ENCODE assay signal across 19 cellular contexts in genomic region chr6:34092631-34093030, GRCh38. TPM values are rescaled to one million over a fixed set of nuclear protein-coding genes. Genes with fewer than 3 reads are reported as not detected.
DNase-seq lines count a peak whose midpoint lies in the region; ATAC-seq and TF ChIP-seq lines count a peak whose summit lies in the region.
"Had no signal": no experiment of that assay in that cellular context is flagged by ENCODE, and none has a peak within 500 bp of the region (broad histone marks: within the 10 kb centered on the region; RNA-seq: fewer than 3 reads in every experiment).

No MANE protein-coding gene starts in this region.

- H3K14ac ChIP-seq in neuronal stem cell (ENCODE audit: low read length), result no peak overlapping the region

- H2BK120ac ChIP-seq in neuronal stem cell (ENCODE audit: low read depth, low read length), result no peak overlapping the region

- no peak overlapping the region for H3K4me2 ChIP-seq in GM23338
- no peak overlapping the region for H3K4me2 ChIP-seq in neuronal stem cell (ENCODE audit: insufficient read depth, low read length, poor library complexity, severe bottlenecking)
- H3K4me2 ChIP-seq: A549 had no signal

- no peak overlapping the region for H3K4ac ChIP-seq in neuronal stem cell (ENCODE audit: low read length)

- no peaks in the 10 kb centered on the region for H3K36me3 ChIP-seq in GM23338 (ENCODE audit: insufficient read depth)
- H3K36me3 ChIP-seq in NT2/D1 (ENCODE audit: insufficient read depth, insufficient read length, low read length), result no peaks in the 10 kb centered on the region
- H3K36me3 ChIP-seq in neuronal stem cell (replicated peaks in 1 of 2; ENCODE audit: control insufficient read depth in 2 of 2, insufficient read depth in 2 of 2, low read length in 2 of 2), result no peaks in the 10 kb centered on the region
- H3K36me3 ChIP-seq: BLaER1 treated with 17β-estradiol and CSF1 and Interleukin-3, amounts not matched to agents 10 nM and 100 nM had no signal

- WGBS in neuronal stem cell (ENCODE audit: extremely low coverage in 2 of 2, insufficient read length in 2 of 2, insufficient replicate concordance in 1 of 2), 2 donors, result no CpG with 5 or more reads among the region's 10 CpGs

- no peaks in the 10 kb centered on the region for H3K79me1 ChIP-seq in neuronal stem cell (ENCODE audit: low read depth, low read length)

- H3K79me2 ChIP-seq in GM23338 (replicated peaks; ENCODE audit: insufficient read depth), result no peaks in the 10 kb centered on the region

- H3K4me1 Mint-ChIP-seq in GM23338, result peaks cover 28% of the 10 kb centered on the region

- no peak overlapping the region for H4K91ac ChIP-seq in neuronal stem cell (ENCODE audit: low read depth, low read length, poor library complexity)

- no peak for TF ChIP-seq POLR2A in erythroblast (IDR thresholded peaks at IDR 0.05; ENCODE audit: low read length)

- H3K27me3 Mint-ChIP-seq in GM23338 (ENCODE audit: insufficient read depth, low read depth, poor library complexity), result peaks cover 10% of the 10 kb centered on the region

- H3K23ac ChIP-seq in neuronal stem cell (ENCODE audit: low read depth, low read length, poor library complexity), result no peak overlapping the region

- H4K20me1 ChIP-seq in GM23338 (replicated peaks; ENCODE audit: insufficient read depth), result peaks cover 5% of the 10 kb centered on the region; the same call in 1 of the 2 replicates

- no peaks in the 10 kb centered on the region for H3K9me3 Mint-ChIP-seq in GM23338
- H3K9me3 Mint-ChIP-seq: CD8-positive, alpha-beta T cell; HFFc6 had no signal

- H3K27ac Mint-ChIP-seq in GM23338, result no peak overlapping the region
- H3K27ac Mint-ChIP-seq: CD8-positive, alpha-beta T cell; HFFc6 had no signal

- ATAC-seq in GM23338 (peak; percentile 19; the same call in 2 of the 3 replicates), GM19023 (IDR thresholded peaks at IDR 0.05; ENCODE audit: unreplicated experiment) (no peak)
- ATAC-seq: A549; CD8-positive, alpha-beta T cell; GM12878; K562 had no signal

- no peaks in the 10 kb centered on the region for H3K4me1 ChIP-seq in GM23338 (ENCODE audit: insufficient read depth)
- H3K4me1 ChIP-seq in NT2/D1 (ENCODE audit: insufficient read depth, insufficient read length), result peaks cover 33% of the 10 kb centered on the region
- peaks cover 0 to 4% of the 10 kb centered on the region in 2 donors for H3K4me1 ChIP-seq in neuronal stem cell (ENCODE audit: control insufficient read depth in 2 of 2, insufficient read depth in 1 of 2, low read depth in 1 of 2, low read length in 2 of 2)
- H3K4me1 ChIP-seq: A549 had no signal

- H3K9me3 ChIP-seq in NT2/D1 (ENCODE audit: insufficient read depth, low read length) (no peaks in the 10 kb centered on the region), neuronal stem cell (replicated peaks in 1 of 2; ENCODE audit: control insufficient read depth in 2 of 2, insufficient read depth in 1 of 2, low read depth in 1 of 2, low read length in 2 of 2) (no peaks in the 10 kb centered on the region)
- H3K9me3 ChIP-seq: A549 had no signal

- intact Hi-C loops in posterior vena cava (cut with DNase I), result no loop called here

- DNase-seq in GM23338 (ENCODE audit: low spot score) (no peak), NT2/D1 (ENCODE audit: low read depth, low spot score) (no peak), neuronal stem cell (ENCODE audit: low spot score) (no peak), dermis blood vessel endothelial cell (no peak), posterior vena cava (ENCODE audit: low spot score) (no peak), erythroblast (lab: John Stamatoyannopoulos, UW) (no peak)
- DNase-seq: Calu3; CD8-positive, alpha-beta T cell; DMS79 treated with DMSO at 0.1 percent for 48 hours; HCEC 1CT; HFFc6; IMR-90 had no signal

- H2AK5ac ChIP-seq in neuronal stem cell (ENCODE audit: low read depth, low read length), result peak overlapping the region; percentile 60

- H3K36me3 Mint-ChIP-seq in GM23338 (ENCODE audit: low read depth), result no peaks in the 10 kb centered on the region; the same call in 2 of the 3 replicates
- H3K36me3 Mint-ChIP-seq: CD8-positive, alpha-beta T cell had no signal

- H3K4me3 ChIP-seq in GM23338 (no peak overlapping the region), NT2/D1 (ENCODE audit: insufficient read length, low read depth) (no peak overlapping the region), neuronal stem cell (ENCODE audit: low read length in 2 of 2) (no peak overlapping the region)
- H3K4me3 ChIP-seq: A549; BLaER1 treated with 17β-estradiol and CSF1 and Interleukin-3, amounts not matched to agents 10 nM and 100 nM; GM12878; K562 had no signal

- H3F3A ChIP-seq in GM23338 (replicated peaks; ENCODE audit: low read depth), result no peaks in the 10 kb centered on the region

- no peak for TF ChIP-seq CTCF in GM23338 (conservative IDR thresholded peaks at IDR 0.05; ENCODE audit: low read depth in 2 of 2)

- H2BK5ac ChIP-seq in neuronal stem cell (ENCODE audit: low read length), result no peak overlapping the region

- H3K9ac ChIP-seq in NT2/D1 (ENCODE audit: insufficient read length, low read depth) (peak overlapping the region; percentile 8), neuronal stem cell (ENCODE audit: low read depth, low read length, poor library complexity) (no peak overlapping the region)
- H3K9ac ChIP-seq: BLaER1 treated with 17β-estradiol and CSF1 and Interleukin-3, amounts not matched to agents 10 nM and 100 nM had no signal

- H2BK12ac ChIP-seq in neuronal stem cell (ENCODE audit: low read length), result no peak overlapping the region

- no peak overlapping the region for H3K4me3 Mint-ChIP-seq in GM23338
- H3K4me3 Mint-ChIP-seq: CD8-positive, alpha-beta T cell; HFFc6 had no signal

- H3K27me3 ChIP-seq in GM23338 (ENCODE audit: insufficient read depth) (no peaks in the 10 kb centered on the region), NT2/D1 (ENCODE audit: insufficient read depth, insufficient read length) (no peaks in the 10 kb centered on the region), neuronal stem cell (ENCODE audit: control insufficient read depth in 3 of 3, insufficient read depth in 3 of 3, low read depth in 1 of 3, low read length in 3 of 3) (peaks cover 0 to 3% (median 0%) of the 10 kb centered on the region in 3 experiments)
- H3K27me3 ChIP-seq: BLaER1 treated with 17β-estradiol and CSF1 and Interleukin-3, amounts not matched to agents 10 nM and 100 nM had no signal

- H3K27ac ChIP-seq in GM23338 (ENCODE audit: low read depth), result no peak overlapping the region
- no peak overlapping the region for H3K27ac ChIP-seq in neuronal stem cell (replicated peaks; ENCODE audit: low read length)
- H3K27ac ChIP-seq: A549; BLaER1 treated with 17β-estradiol and CSF1 and Interleukin-3, amounts not matched to agents 10 nM and 100 nM had no signal

- no peaks in the 10 kb centered on the region for H3K9me2 ChIP-seq in GM23338 (ENCODE audit: insufficient read depth)

- H2AFZ ChIP-seq in GM23338, result no peak overlapping the region
- H2AFZ ChIP-seq in neuronal stem cell (ENCODE audit: low read length), result no peak overlapping the region

- H4K8ac ChIP-seq in neuronal stem cell (ENCODE audit: low read depth, low read length), result no peak overlapping the region

- H2BK15ac ChIP-seq in neuronal stem cell (ENCODE audit: low read length), result no peak overlapping the region

- H3K18ac ChIP-seq in neuronal stem cell (ENCODE audit: low read length), result peak overlapping the region; percentile 32

TF ChIP-seq in GM23338, 12 proteins besides CTCF, POLR2A, EP300 and RAD21 (continues in another document):
- TF ChIP-seq JUNB (IDR thresholded peaks at IDR 0.05; ENCODE audit: unreplicated experiment), result no peak
- TF ChIP-seq STAT1 (IDR thresholded peaks at IDR 0.05; ENCODE audit: unreplicated experiment), result no peak
- no peak for TF ChIP-seq EZH2phosphoT487 (IDR thresholded peaks at IDR 0.05; ENCODE audit: unreplicated experiment)
- TF ChIP-seq REST (IDR thresholded peaks at IDR 0.05; ENCODE audit: unreplicated experiment), result no peak
- no peak for TF ChIP-seq ZNF331 (CRISPR knock-in tag; IDR thresholded peaks at IDR 0.05; ENCODE audit: low read depth)
- no peak for TF ChIP-seq CREB1 (CRISPR knock-in tag; IDR thresholded peaks at IDR 0.05; ENCODE audit: low read depth)
- no peak for TF ChIP-seq EZH2 (IDR thresholded peaks at IDR 0.05; ENCODE audit: low read depth, unreplicated experiment)

RNA-seq across cellular contexts. Expression of gene GRM4, which starts 53.3 kb away (rescaled TPM):
- total RNA-seq in GM23338 (2014; rRNA removed; shearing (Covaris generic)), result 24.4 and 30.6 TPM in 2 replicates
- 7.0 and 8.7 TPM in 2 replicates for polyA plus RNA-seq in GM23338 (2016; fragmentation: Nextera tagmentation; extraction: Ambion mirVana)
- polyA plus RNA-seq in neuronal stem cell (2013, experiment 1 of 2), result 0.20 TPM
- polyA plus RNA-seq in neuronal stem cell (2013, experiment 2 of 2), result 0.22 TPM
- total RNA-seq in dermis blood vessel endothelial cell (not detected in 2 replicates), posterior vena cava (not detected)
- total RNA-seq: Calu3, H4, IMR-90 had no signal
- polyA plus RNA-seq: AG04450, K562 had no signal

Comparison
In these comparisons a context has a peak if more than half of its experiments do, and no peak if none do; other contexts are left out.
1. RNA of gene GRM4, which starts 53.3 kb away (total RNA-seq): 24.4 to 30.6 TPM in GM23338; not detected in dermis blood vessel endothelial cell and not detected in posterior vena cava; every median in the first group is over 10 times any median in the second.